Comparison of ENCODE assay signal across 20 cellular contexts in genomic region chr18:77777126-77777525, GRCh38.
DNase-seq lines count a peak whose midpoint lies in the region; ATAC-seq, FAIRE-seq and TF ChIP-seq lines count a peak whose summit lies in the region.
"Had no signal": no experiment of that assay in that cellular context is flagged by ENCODE, and none has a peak within 500 bp of the region (broad histone marks: within the 10 kb centered on the region; RNA-seq: fewer than 3 reads in every experiment).

No MANE protein-coding gene starts in this region.

- in situ Hi-C loops in GM13976 (cut with MboI; ENCODE audit: low sequenced_read_pairs, unreplicated experiment) = no loop called here

- TF ChIP-seq CTCF in GM13976 (IDR thresholded peaks at IDR 0.05; ENCODE audit: borderline replicate concordance, control extremely low read depth, extremely low read depth, insufficient read depth, missing control alignments) = no peak

- DNase-seq in NCI-H1417 (lab: John Stamatoyannopoulos, UW) = peak in 2 of 3 experiments; percentile 54 to 76
- DNase-seq in NCI-H1417 treated with DMSO at 0.1 percent for 48 hours (lab: John Stamatoyannopoulos, UW) = no peak
- peak; percentile 86 for DNase-seq in NCI-H69 (lab: John Stamatoyannopoulos, UW)
- peak; percentile 48 for DNase-seq in cerebellar cortex (ENCODE audit: low spot score)
- DNase-seq in urothelium cell line (ENCODE audit: low spot score) = no peak
- DNase-seq in GM13976 (ENCODE audit: low spot score) = no peak
- DNase-seq in NOMO-1 treated with DMSO at 0.1 percent for 48 hours (lab: John Stamatoyannopoulos, UW; ENCODE audit: unreplicated experiment) = no peak
- DNase-seq: CD4-positive, CD25-positive, alpha-beta regulatory T cell; CD8-positive, alpha-beta T cell; DMS 273 treated with DMSO at 0.1 percent for 48 hours; DMS79; EL; GF-D8; H9 had no signal

- no peak for ATAC-seq in GM21576 (IDR thresholded peaks at IDR 0.05; ENCODE audit: unreplicated experiment)
- ATAC-seq: CD8-positive, alpha-beta T cell; GM23338; HCT116 had no signal

- FAIRE-seq in urothelium cell line (lab: Jason Lieb, UNC) = peak; percentile 40
- FAIRE-seq: A204.1, D721Med, GM12891 had no signal

Comparison
In these comparisons a context has a peak if more than half of its experiments do, and no peak if none do; other contexts are left out.
1. DNase-seq: peak in NCI-H1417 (2 of 3), NCI-H69 (single experiment) and cerebellar cortex (single experiment); none in NCI-H1417 treated with DMSO at 0.1 percent for 48 hours (single experiment), urothelium cell line (single experiment), GM13976 (single experiment) and NOMO-1 treated with DMSO at 0.1 percent for 48 hours (single experiment).